In the genomic region with DNA sequence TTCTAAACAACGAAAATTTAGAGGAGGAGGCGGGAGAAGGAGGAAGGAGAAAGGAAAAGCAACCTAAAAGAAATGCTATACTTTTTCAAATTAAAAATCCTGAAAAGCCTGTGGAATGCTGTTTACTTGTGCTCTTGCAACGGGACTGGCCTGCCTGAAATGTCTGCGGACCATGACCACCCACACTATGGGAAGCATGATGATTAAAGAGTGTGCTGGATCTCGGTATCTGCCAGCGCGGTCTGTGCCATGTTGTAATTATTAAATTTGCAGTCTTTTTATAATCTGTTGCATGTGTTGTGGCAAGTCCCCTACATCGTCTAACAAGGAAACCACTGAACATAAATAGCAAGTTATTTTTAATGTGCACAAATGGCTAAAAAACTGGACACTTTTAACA, we compare ENCODE assay signal across 18 cellular contexts.
DNase-seq lines count a peak whose midpoint lies in the region; ATAC-seq and TF ChIP-seq lines count a peak whose summit lies in the region.
"Had no signal": no experiment of that assay in that cellular context is flagged by ENCODE, and none has a peak within 500 bp of the region (broad histone marks: within the 10 kb centered on the region; RNA-seq: fewer than 3 reads in every experiment).

No MANE protein-coding gene starts in this region.

- H3K18ac ChIP-seq in trophoblast cell (ENCODE audit: low read length): no peak overlapping the region

- H3K4me1 ChIP-seq in BE2C (peaks cover 19% of the 10 kb centered on the region), trophoblast cell (ENCODE audit: control insufficient read depth in 1 of 2, insufficient read depth in 2 of 2, low read length in 2 of 2) (peaks cover 0 to 3% of the 10 kb centered on the region in 2 experiments), aorta (ENCODE audit: control insufficient read depth in 1 of 2, insufficient read depth in 2 of 2, low read length in 2 of 2) (no peaks in the 10 kb centered on the region)
- H3K4me1 ChIP-seq: colonic mucosa had no signal

- no peak overlapping the region for H3K9ac ChIP-seq in trophoblast cell (ENCODE audit: low read length)

- H4K91ac ChIP-seq in trophoblast cell (ENCODE audit: low read depth, low read length): no peak overlapping the region

- H4K8ac ChIP-seq in trophoblast cell (ENCODE audit: low read depth, low read length): no peak overlapping the region

- no peaks in the 10 kb centered on the region for H3K79me1 ChIP-seq in trophoblast cell (ENCODE audit: low read length)

- H4K12ac ChIP-seq in trophoblast cell (ENCODE audit: low read depth, low read length): no peak overlapping the region

- H3K27me3 Mint-ChIP-seq in HFFc6 (ENCODE audit: insufficient read depth): no peaks in the 10 kb centered on the region; the same call in 1 of the 2 replicates
- H3K27me3 Mint-ChIP-seq: activated T-helper 17 cell treated with anti-CD3 and anti-CD28 coated beads, Interleukin-2, amount 50 U/mL, for 72 hours had no signal

- no peak overlapping the region for H3K4me2 ChIP-seq in trophoblast cell (ENCODE audit: low read length)

- H3K9me3 ChIP-seq in BE2C (no peaks in the 10 kb centered on the region), trophoblast cell (ENCODE audit: insufficient read depth, low read depth, low read length) (no peaks in the 10 kb centered on the region), aorta (ENCODE audit: control insufficient read depth, low read length) (no peaks in the 10 kb centered on the region)
- H3K9me3 ChIP-seq: adrenal gland, colonic mucosa had no signal

- H3K23ac ChIP-seq in trophoblast cell (ENCODE audit: low read length): no peak overlapping the region

- H2BK12ac ChIP-seq in trophoblast cell (ENCODE audit: low read length): no peak overlapping the region

- H3K36me3 ChIP-seq in BE2C: no peaks in the 10 kb centered on the region
- H3K36me3 ChIP-seq in trophoblast cell (ENCODE audit: control insufficient read depth in 1 of 2, insufficient read depth in 2 of 2, low read length in 2 of 2): no peaks in the 10 kb centered on the region
- H3K36me3 ChIP-seq in aorta (ENCODE audit: control insufficient read depth in 1 of 2, insufficient read depth in 2 of 2, low read length in 1 of 2): no peaks in the 10 kb centered on the region
- H3K36me3 ChIP-seq: adrenal gland, colonic mucosa had no signal

- H3K36me3 Mint-ChIP-seq in HFFc6 (ENCODE audit: low read depth): no peaks in the 10 kb centered on the region

- H3K4me1 Mint-ChIP-seq in HFFc6 (ENCODE audit: low read depth): peaks cover 23% of the 10 kb centered on the region
- H3K4me1 Mint-ChIP-seq: activated T-helper 17 cell treated with anti-CD3 and anti-CD28 coated beads, Interleukin-2, amount 50 U/mL, for 72 hours had no signal

- no peaks in the 10 kb centered on the region for H3K9me3 Mint-ChIP-seq in HFFc6
- H3K9me3 Mint-ChIP-seq: activated CD8-positive, alpha-beta T cell treated with anti-CD3 and anti-CD28 coated beads for 36 hours; activated T-helper 17 cell treated with anti-CD3 and anti-CD28 coated beads, Interleukin-2, amount 50 U/mL, for 72 hours had no signal

- no peak for TF ChIP-seq CTCF in BE2C (IDR thresholded peaks at IDR 0.05; ENCODE audit: low read depth, low read length)
- no peak for TF ChIP-seq CTCF in HFFc6 (IDR thresholded peaks at IDR 0.05)

- DNase-seq in BE2C (peak; percentile 32), HFFc6 (no peak), dedifferentiated amniotic fluid mesenchymal stem cell (ENCODE audit: extremely low spot score) (peak; percentile 78), renal cortical epithelial cell (ENCODE audit: low read depth) (peak; percentile 19), trophoblast cell (no peak), aorta (no peak), ecto neural progenitor cell (ENCODE audit: low spot score) (no peak), COR-L47 (lab: John Stamatoyannopoulos, UW) (no peak)
- DNase-seq: activated CD8-positive, alpha-beta T cell treated with anti-CD3 and anti-CD28 coated beads for 36 hours; adrenal gland; colonic mucosa; DMS79; hypothalamus; left colon; NCI-H1694 treated with DMSO at 0.1 percent for 48 hours; stimulated activated naive CD4-positive, alpha-beta T cell had no signal

- H3K4me3 ChIP-seq in BE2C (ENCODE audit: low read depth, low read length) (peak overlapping the region; percentile 19), trophoblast cell (ENCODE audit: low read depth, low read length) (no peak overlapping the region), aorta (ENCODE audit: low read length in 2 of 2) (no peak overlapping the region)
- H3K4me3 ChIP-seq: colonic mucosa had no signal

- peak overlapping the region; percentile 79; the same call in 1 of the 2 replicates for H3K4me3 Mint-ChIP-seq in HFFc6
- H3K4me3 Mint-ChIP-seq: activated CD8-positive, alpha-beta T cell treated with anti-CD3 and anti-CD28 coated beads for 36 hours; activated T-helper 17 cell treated with anti-CD3 and anti-CD28 coated beads, Interleukin-2, amount 50 U/mL, for 72 hours had no signal

- WGBS in trophoblast cell (ENCODE audit: extremely low coverage, insufficient coverage, insufficient read length): no CpG with 5 or more reads among the region's 8 CpGs
- WGBS in aorta, 2 donors: 62 to 69% methylated on average over 8 of the region's 8 CpGs

- no peaks in the 10 kb centered on the region for H3K27me3 ChIP-seq in BE2C
- H3K27me3 ChIP-seq in trophoblast cell (ENCODE audit: insufficient read depth, low read length): no peaks in the 10 kb centered on the region
- H3K27me3 ChIP-seq in aorta (ENCODE audit: control insufficient read depth in 1 of 2, insufficient read depth in 2 of 2, low read length in 1 of 2): no peaks in the 10 kb centered on the region
- H3K27me3 ChIP-seq: adrenal gland, colonic mucosa had no signal

- no peak overlapping the region for H2BK120ac ChIP-seq in trophoblast cell (ENCODE audit: insufficient read depth, low read length, poor library complexity)

- H3K27ac Mint-ChIP-seq in HFFc6: peak overlapping the region; percentile 15; the same call in 1 of the 2 replicates
- H3K27ac Mint-ChIP-seq: activated CD8-positive, alpha-beta T cell treated with anti-CD3 and anti-CD28 coated beads for 36 hours; activated T-helper 17 cell treated with anti-CD3 and anti-CD28 coated beads, Interleukin-2, amount 50 U/mL, for 72 hours had no signal

- H2AFZ ChIP-seq in trophoblast cell (ENCODE audit: insufficient read depth, low read length, poor library complexity): no peak overlapping the region

- no peaks in the 10 kb centered on the region for H3K79me2 ChIP-seq in trophoblast cell (ENCODE audit: control insufficient read depth, insufficient read depth, low read length, poor library complexity)

- no peak overlapping the region for H3K4ac ChIP-seq in trophoblast cell (ENCODE audit: low read depth, low read length)

- H2AK5ac ChIP-seq in trophoblast cell (ENCODE audit: low read length): no peak overlapping the region

- no peak overlapping the region for H3K14ac ChIP-seq in trophoblast cell (ENCODE audit: low read length)

- H2BK5ac ChIP-seq in trophoblast cell (ENCODE audit: low read depth, low read length, poor library complexity): no peak overlapping the region

- H3K27ac ChIP-seq in trophoblast cell (ENCODE audit: low read depth, low read length) (no peak overlapping the region), aorta (ENCODE audit: low read depth in 1 of 2, low read length in 2 of 2) (no peak overlapping the region)
- H3K27ac ChIP-seq: adrenal gland, colonic mucosa, epithelial cell of prostate had no signal

- ATAC-seq in aorta (ENCODE audit: low FRiP score): no peak
- ATAC-seq: activated CD8-positive, alpha-beta T cell treated with anti-CD3 and anti-CD28 coated beads for 36 hours; activated T-helper 17 cell treated with anti-CD3 and anti-CD28 coated beads, Interleukin-2, amount 50 U/mL, for 72 hours; left colon had no signal

- intact Hi-C loops in aorta (cut with DNase I): no loop called here

Comparison
In these comparisons a context has a peak if more than half of its experiments do, and no peak if none do; other contexts are left out.
1. DNase-seq: peak in BE2C (single experiment), dedifferentiated amniotic fluid mesenchymal stem cell (single experiment) and renal cortical epithelial cell (single experiment); none in HFFc6 (single experiment), trophoblast cell (0 of 2), aorta (0 of 2), ecto neural progenitor cell (single experiment) and COR-L47 (single experiment).